1 cellular context compared by ENCODE assay signal in genomic region chr19:38564981-38565685, GRCh38.
TF ChIP-seq lines count a peak whose summit lies in the region.

No MANE protein-coding gene starts in this region.

TF ChIP-seq in SK-N-SH treated with all-trans-retinoic acid at 6 μM for 48 hours, 23 proteins besides CTCF, POLR2A, EP300 and RAD21 (continued from another document):
- TF ChIP-seq CSRNP3 (CRISPR knock-in tag; IDR thresholded peaks at IDR 0.05) (no peak), CREB5 (CRISPR knock-in tag; IDR thresholded peaks at IDR 0.05; ENCODE audit: low read depth) (no peak)
